Comparison of ENCODE assay signal across 15 cellular contexts in the genomic region with DNA sequence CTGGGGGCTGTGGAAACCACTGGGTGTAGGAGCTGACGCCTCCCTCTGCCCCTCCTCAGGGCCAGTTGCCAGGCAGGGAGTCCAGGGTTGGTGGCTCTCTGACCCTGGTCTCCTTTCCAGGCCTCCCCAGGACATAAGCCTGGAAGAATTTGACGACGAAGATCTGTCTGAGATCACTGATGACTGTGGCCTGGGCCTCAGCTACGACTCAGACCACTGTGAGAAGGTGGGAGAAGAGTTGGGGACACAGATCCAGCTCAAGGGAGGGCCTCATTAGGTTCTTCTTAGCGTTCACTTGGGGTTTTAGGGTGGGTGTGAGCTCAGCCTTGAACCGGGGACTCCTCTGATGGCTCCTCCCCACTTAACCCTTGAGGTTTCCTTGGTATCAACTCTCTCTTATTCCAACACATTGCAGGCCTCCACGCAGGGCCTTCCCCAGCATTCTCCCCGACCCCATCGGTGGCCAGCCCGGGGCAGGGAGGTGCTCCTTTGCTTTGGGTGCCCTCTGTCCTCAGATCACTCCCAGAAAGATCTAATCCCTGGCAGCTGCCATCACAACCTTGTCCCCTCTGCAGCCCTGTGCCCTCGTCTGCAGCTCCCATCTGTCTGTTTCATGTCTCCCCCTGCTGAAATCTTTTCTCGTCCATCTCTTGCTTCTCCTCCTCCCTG. TPM values are rescaled to one million over a fixed set of nuclear protein-coding genes. Genes with fewer than 3 reads are reported as not detected.
DNase-seq lines count a peak whose midpoint lies in the region; ATAC-seq and TF ChIP-seq lines count a peak whose summit lies in the region.
"Had no signal": no experiment of that assay in that cellular context is flagged by ENCODE, and none has a peak within 500 bp of the region (broad histone marks: within the 10 kb centered on the region; RNA-seq: fewer than 3 reads in every experiment).

No MANE protein-coding gene starts in this region.

- H3K36me3 ChIP-seq in CD4-positive, CD25-positive, alpha-beta regulatory T cell (ENCODE audit: control insufficient read depth, insufficient read depth, low read length), result no peaks in the 10 kb centered on the region
- no peaks in the 10 kb centered on the region for H3K36me3 ChIP-seq in naive thymus-derived CD4-positive, alpha-beta T cell (ENCODE audit: control insufficient read depth in 2 of 3, insufficient read depth in 3 of 3, low read length in 3 of 3)

- H3K27me3 Mint-ChIP-seq in CD4-positive, CD25-positive, alpha-beta regulatory T cell, result peaks cover 48% of the 10 kb centered on the region
- H3K27me3 Mint-ChIP-seq in activated CD8-positive, alpha-beta T cell treated with anti-CD3 and anti-CD28 coated beads, Interleukin-2, amount 10 ng/mL, durations not matched to agents 7 days and 5 days (ENCODE audit: low read depth), result peaks cover 40% of the 10 kb centered on the region
- peaks cover 30 to 59% (median 33%) of the 10 kb centered on the region in 5 donors for H3K27me3 Mint-ChIP-seq in naive thymus-derived CD4-positive, alpha-beta T cell

- peaks cover 0 to 5% (median 1%) of the 10 kb centered on the region in 7 donors for H3K9me3 Mint-ChIP-seq in CD4-positive, CD25-positive, alpha-beta regulatory T cell
- H3K9me3 Mint-ChIP-seq in activated CD8-positive, alpha-beta T cell treated with anti-CD3 and anti-CD28 coated beads, Interleukin-2, amount 10 ng/mL, durations not matched to agents 7 days and 5 days (ENCODE audit: insufficient read depth), result no peaks in the 10 kb centered on the region
- H3K9me3 Mint-ChIP-seq in naive thymus-derived CD4-positive, alpha-beta T cell, result peaks cover 0 to 6% (median 0%) of the 10 kb centered on the region in 11 donors

- H3K4me1 ChIP-seq in CD4-positive, CD25-positive, alpha-beta regulatory T cell (ENCODE audit: control insufficient read depth, insufficient read depth, low read length, poor library complexity, severe bottlenecking), result peaks cover 9% of the 10 kb centered on the region
- peaks cover 0 to 4% of the 10 kb centered on the region in 2 donors for H3K4me1 ChIP-seq in naive thymus-derived CD4-positive, alpha-beta T cell (ENCODE audit: control insufficient read depth in 2 of 2, insufficient read depth in 2 of 2, low read length in 2 of 2)
- H3K4me1 ChIP-seq: parathyroid adenoma had no signal

- CTCF ChIA-PET in activated CD8-positive, alpha-beta T cell treated with anti-CD3 and anti-CD28 coated beads, Interleukin-2, amount 10 ng/mL, durations not matched to agents 7 days and 5 days (lab: Charles Lee), result no interaction called here
- CTCF ChIA-PET in naive thymus-derived CD4-positive, alpha-beta T cell (lab: Charles Lee), result no interaction called here

- H3K9me3 ChIP-seq in CD4-positive, CD25-positive, alpha-beta regulatory T cell (ENCODE audit: control insufficient read depth in 2 of 2, low read length in 2 of 2), result no peaks in the 10 kb centered on the region
- no peaks in the 10 kb centered on the region for H3K9me3 ChIP-seq in naive thymus-derived CD4-positive, alpha-beta T cell (ENCODE audit: control insufficient read depth in 2 of 3, low read length in 3 of 3)
- H3K9me3 ChIP-seq: adrenal gland had no signal

- H3K36me3 Mint-ChIP-seq in CD4-positive, CD25-positive, alpha-beta regulatory T cell, result peaks cover 8% of the 10 kb centered on the region
- H3K36me3 Mint-ChIP-seq in activated CD8-positive, alpha-beta T cell treated with anti-CD3 and anti-CD28 coated beads, Interleukin-2, amount 10 ng/mL, durations not matched to agents 7 days and 5 days (ENCODE audit: low read depth), result peaks cover 1% of the 10 kb centered on the region
- peaks cover 4 to 18% (median 8%) of the 10 kb centered on the region in 5 donors for H3K36me3 Mint-ChIP-seq in naive thymus-derived CD4-positive, alpha-beta T cell

- peaks cover 14% of the 10 kb centered on the region for H3K27me3 ChIP-seq in CD4-positive, CD25-positive, alpha-beta regulatory T cell (ENCODE audit: control insufficient read depth, insufficient read depth, low read length)
- H3K27me3 ChIP-seq in naive thymus-derived CD4-positive, alpha-beta T cell (ENCODE audit: control insufficient read depth in 2 of 2, insufficient read depth in 2 of 2, low read length in 2 of 2), result peaks cover 5 to 6% of the 10 kb centered on the region in 2 donors

- H3K4me1 Mint-ChIP-seq in CD4-positive, CD25-positive, alpha-beta regulatory T cell, result peaks cover 0 to 19% (median 6%) of the 10 kb centered on the region in 4 donors
- peaks cover 12% of the 10 kb centered on the region for H3K4me1 Mint-ChIP-seq in activated CD8-positive, alpha-beta T cell treated with anti-CD3 and anti-CD28 coated beads, Interleukin-2, amount 10 ng/mL, durations not matched to agents 7 days and 5 days (ENCODE audit: low read depth)
- peaks cover 6 to 18% (median 12%) of the 10 kb centered on the region in 7 donors for H3K4me1 Mint-ChIP-seq in naive thymus-derived CD4-positive, alpha-beta T cell

- H3K27ac Mint-ChIP-seq in CD4-positive, CD25-positive, alpha-beta regulatory T cell, result no peak overlapping the region
- H3K27ac Mint-ChIP-seq in activated CD8-positive, alpha-beta T cell treated with anti-CD3 and anti-CD28 coated beads, Interleukin-2, amount 10 ng/mL, durations not matched to agents 7 days and 5 days, result no peak overlapping the region
- peak overlapping the region in 2 of 9 donors; percentile 67 to 82 for H3K27ac Mint-ChIP-seq in naive thymus-derived CD4-positive, alpha-beta T cell

- intact Hi-C loops in naive thymus-derived CD4-positive, alpha-beta T cell (cut with micrococcal nuclease), result no loop called here

- no peak for DNase-seq in CD4-positive, CD25-positive, alpha-beta regulatory T cell
- DNase-seq in GM13977 (ENCODE audit: low spot score) (peak; percentile 38), GDM1 (lab: John Stamatoyannopoulos, UW) (no peak), NOMO-1 treated with dmso at 0.1 percent for 144 hours (lab: John Stamatoyannopoulos, UW; ENCODE audit: unreplicated experiment) (no peak), GM03348 (ENCODE audit: low spot score) (no peak)
- no peak for DNase-seq in activated CD8-positive, alpha-beta T cell treated with anti-CD3 and anti-CD28 coated beads, Interleukin-2, amount 10 ng/mL, durations not matched to agents 7 days and 5 days
- DNase-seq in naive thymus-derived CD4-positive, alpha-beta T cell, result no peak
- DNase-seq: effector CD4-positive, alpha-beta T cell; left cardiac atrium; NCI-H226; stimulated activated CD4-positive, alpha-beta T cell treated with anti-CD3 and anti-CD28 coated beads, Interleukin-1b, Interleukin-23, amount 100 ng/mL, for 48 hours had no signal

- ATAC-seq in CD4-positive, CD25-positive, alpha-beta regulatory T cell (ENCODE audit: low read depth in 2 of 2), result no peak
- no peak for ATAC-seq in activated CD8-positive, alpha-beta T cell treated with anti-CD3 and anti-CD28 coated beads, Interleukin-2, amount 10 ng/mL, durations not matched to agents 7 days and 5 days
- ATAC-seq in naive thymus-derived CD4-positive, alpha-beta T cell, result no peak
- no peak for ATAC-seq in GM19397 (IDR thresholded peaks at IDR 0.05; ENCODE audit: unreplicated experiment)
- ATAC-seq: left cardiac atrium had no signal

- TF ChIP-seq CTCF in GM13977 (IDR thresholded peaks at IDR 0.05; ENCODE audit: extremely low read depth, insufficient read depth, missing control alignments), result no peak

- H3K4me3 ChIP-seq in CD4-positive, CD25-positive, alpha-beta regulatory T cell (ENCODE audit: low read depth, low read length), result no peak overlapping the region
- H3K4me3 ChIP-seq in naive thymus-derived CD4-positive, alpha-beta T cell (ENCODE audit: low read length), result no peak overlapping the region

- in situ Hi-C loops in GM13977 (cut with MboI; ENCODE audit: low pct_unique_long_range_greater_than_20kb, low sequenced_read_pairs, unreplicated experiment), result no loop called here

- POLR2A ChIA-PET in activated CD8-positive, alpha-beta T cell treated with anti-CD3 and anti-CD28 coated beads, Interleukin-2, amount 10 ng/mL, durations not matched to agents 7 days and 5 days (lab: Charles Lee), result interaction anchor here (0.8 to 0.9 kb wide), 3 partner anchors 19 to 76 kb away, joined by 3 to 4 read pairs (median 4); partner anchors contain the start of genes CHKB and SCO2
- POLR2A ChIA-PET in naive thymus-derived CD4-positive, alpha-beta T cell (lab: Charles Lee), result interaction anchor here (1.1 kb wide), 1 partner anchor 36 kb away, joined by 3 read pairs; no protein-coding TSS in a partner anchor

- H3K27ac ChIP-seq in CD4-positive, CD25-positive, alpha-beta regulatory T cell (ENCODE audit: insufficient read depth, low read length, poor library complexity, severe bottlenecking), result no peak overlapping the region
- no peak overlapping the region for H3K27ac ChIP-seq in naive thymus-derived CD4-positive, alpha-beta T cell (ENCODE audit: low read depth, low read length)

- H3K4me3 Mint-ChIP-seq in CD4-positive, CD25-positive, alpha-beta regulatory T cell, result peak overlapping the region; percentile 25 to 86 (median 80)
- H3K4me3 Mint-ChIP-seq in activated CD8-positive, alpha-beta T cell treated with anti-CD3 and anti-CD28 coated beads, Interleukin-2, amount 10 ng/mL, durations not matched to agents 7 days and 5 days, result peak overlapping the region; percentile 59
- H3K4me3 Mint-ChIP-seq in naive thymus-derived CD4-positive, alpha-beta T cell, result peak overlapping the region; percentile 63 to 89 (median 78)

RNA-seq across cellular contexts. Expression of gene MAPK8IP2, which starts 1.2 kb away (rescaled TPM):
- total RNA-seq in CD4-positive, CD25-positive, alpha-beta regulatory T cell, result 0.30 TPM
- not detected for polyA plus RNA-seq in CD4-positive, CD25-positive, alpha-beta regulatory T cell
- total RNA-seq in activated CD8-positive, alpha-beta T cell treated with anti-CD3 and anti-CD28 coated beads, Interleukin-2, amount 10 ng/mL, durations not matched to agents 7 days and 5 days, result under 1 TPM; 0.29 to 0.31 TPM
- under 1 TPM; 0.24 to 0.64 (median 0.38) TPM for total RNA-seq in naive thymus-derived CD4-positive, alpha-beta T cell
- polyA plus RNA-seq in naive thymus-derived CD4-positive, alpha-beta T cell, result not detected

RNA-seq across cellular contexts. Expression of gene CHKB, which starts 19.2 kb away (rescaled TPM):
- total RNA-seq in CD4-positive, CD25-positive, alpha-beta regulatory T cell, result 162 TPM
- polyA plus RNA-seq in CD4-positive, CD25-positive, alpha-beta regulatory T cell, result 10 to 100 TPM; 39.8 to 51.7 (median 43.4) TPM
- 100 to 1,000 TPM in 1 of 2 experiments, 10 to 100 TPM in 1; 98.9 to 101 TPM for total RNA-seq in activated CD8-positive, alpha-beta T cell treated with anti-CD3 and anti-CD28 coated beads, Interleukin-2, amount 10 ng/mL, durations not matched to agents 7 days and 5 days
- total RNA-seq in naive thymus-derived CD4-positive, alpha-beta T cell, result 100 to 1,000 TPM; 121 to 214 (median 191) TPM
- polyA plus RNA-seq in naive thymus-derived CD4-positive, alpha-beta T cell, result 10 to 100 TPM; 24.2 to 29.4 TPM

RNA-seq across cellular contexts. Expression of gene CPT1B, which starts 23.6 kb away (rescaled TPM):
- 71.8 TPM for total RNA-seq in CD4-positive, CD25-positive, alpha-beta regulatory T cell
- under 1 TPM in 3 of 4 donors, not detected in 1; 0.25 to 0.76 (median 0.27) TPM for polyA plus RNA-seq in CD4-positive, CD25-positive, alpha-beta regulatory T cell
- 10 to 100 TPM; 77.4 to 80.9 TPM for total RNA-seq in activated CD8-positive, alpha-beta T cell treated with anti-CD3 and anti-CD28 coated beads, Interleukin-2, amount 10 ng/mL, durations not matched to agents 7 days and 5 days
- total RNA-seq in naive thymus-derived CD4-positive, alpha-beta T cell, result 100 to 1,000 TPM in 1 of 5 experiments, 10 to 100 TPM in 4; 43.9 to 108 (median 66.7) TPM
- polyA plus RNA-seq in naive thymus-derived CD4-positive, alpha-beta T cell, result 1 to 10 TPM in 1 of 2 donors, under 1 TPM in 1; 0.32 to 2.8 TPM

RNA-seq across cellular contexts. Expression of gene ARSA, which starts 26.1 kb away (rescaled TPM):
- 81.3 TPM for total RNA-seq in CD4-positive, CD25-positive, alpha-beta regulatory T cell
- polyA plus RNA-seq in CD4-positive, CD25-positive, alpha-beta regulatory T cell, result 10 to 100 TPM in 3 of 4 donors, 1 to 10 TPM in 1; 8.0 to 11.3 (median 10.5) TPM
- 10 to 100 TPM; 28.8 to 35.1 TPM for total RNA-seq in activated CD8-positive, alpha-beta T cell treated with anti-CD3 and anti-CD28 coated beads, Interleukin-2, amount 10 ng/mL, durations not matched to agents 7 days and 5 days
- total RNA-seq in naive thymus-derived CD4-positive, alpha-beta T cell, result 10 to 100 TPM; 64.3 to 96.3 (median 68.7) TPM
- 10 to 100 TPM in 1 of 2 donors, 1 to 10 TPM in 1; 7.1 to 12.3 TPM for polyA plus RNA-seq in naive thymus-derived CD4-positive, alpha-beta T cell

RNA-seq across cellular contexts. Expression of gene SYCE3, which starts 39.1 kb away (rescaled TPM):
- total RNA-seq in CD4-positive, CD25-positive, alpha-beta regulatory T cell, result not detected
- polyA plus RNA-seq in CD4-positive, CD25-positive, alpha-beta regulatory T cell, result not detected
- total RNA-seq in activated CD8-positive, alpha-beta T cell treated with anti-CD3 and anti-CD28 coated beads, Interleukin-2, amount 10 ng/mL, durations not matched to agents 7 days and 5 days, result not detected
- total RNA-seq in naive thymus-derived CD4-positive, alpha-beta T cell, result not detected
- polyA plus RNA-seq in naive thymus-derived CD4-positive, alpha-beta T cell, result not detected
- total RNA-seq: left cardiac atrium, LHCN-M2 had no signal
